30 cellular contexts compared by ENCODE assay signal in genomic region chr21:26810266-26810665, GRCh38. TPM values are rescaled to one million over a fixed set of nuclear protein-coding genes. Genes with fewer than 3 reads are reported as not detected.
"Had no signal": no experiment of that assay in that cellular context is flagged by ENCODE, and none has a peak within 500 bp of the region (broad histone marks: within the 10 kb centered on the region; RNA-seq: fewer than 3 reads in every experiment).

No MANE protein-coding gene starts in this region.

- FAIRE-seq: TTC549 had no signal

- H3K36me3 ChIP-seq: ascending aorta, cardiac muscle cell had no signal

- H3K27ac Mint-ChIP-seq: activated CD4-positive, alpha-beta T cell treated with anti-CD3 and anti-CD28 coated beads for 36 hours; activated CD4-positive, alpha-beta T cell treated with anti-CD3 and anti-CD28 coated beads, Interleukin-2, amount 10 ng/mL, durations not matched to agents 7 days and 5 days; activated CD8-positive, alpha-beta T cell treated with anti-CD3 and anti-CD28 coated beads, Interleukin-2, amount 10 ng/mL, durations not matched to agents 7 days and 5 days; activated naive CD4-positive, alpha-beta T cell treated with anti-CD3 and anti-CD28 coated beads, Interleukin-2, amount 50 U/mL, for 24 hours; activated naive CD8-positive, alpha-beta T cell treated with anti-CD3 and anti-CD28 coated beads, Interleukin-2, amount 10 ng/mL, durations not matched to agents 7 days and 5 days; activated T-cell treated with anti-CD3 and anti-CD28 coated beads, Interleukin-2, amount 50 U/mL, for 24 hours; activated T-helper 2 cell treated with anti-CD3 and anti-CD28 coated beads, Interferon-gamma antibody, Interleukin-2, Interleukin-4, amounts not matched to agents 10 μg/mL and 5 μg/mL and 100 μg/mL, durations not matched to agents 14 hours and 24 hours and 36 hours; T-helper 1 cell treated with Interleukin-12 subunit alpha and Interleukin-12 subunit beta and Interleukin-4 antibody, amounts not matched to agents 30 μg/mL and 1 μg/mL, for 36 hours; T-helper 2 cell treated with Interferon-gamma antibody and Interleukin-4, amounts not matched to agents 5 μg/mL and 100 μg/mL, for 36 hours; WTC11 had no signal

- H3K27ac ChIP-seq: ascending aorta, cardiac muscle cell had no signal

- H3K4me3 Mint-ChIP-seq: activated CD4-positive, alpha-beta T cell treated with anti-CD3 and anti-CD28 coated beads for 36 hours; activated CD4-positive, alpha-beta T cell treated with anti-CD3 and anti-CD28 coated beads, Interleukin-2, amount 10 ng/mL, durations not matched to agents 7 days and 5 days; activated CD8-positive, alpha-beta T cell treated with anti-CD3 and anti-CD28 coated beads, Interleukin-2, amount 10 ng/mL, durations not matched to agents 7 days and 5 days; activated naive CD4-positive, alpha-beta T cell treated with anti-CD3 and anti-CD28 coated beads, Interleukin-2, amount 50 U/mL, for 24 hours; activated naive CD8-positive, alpha-beta T cell treated with anti-CD3 and anti-CD28 coated beads, Interleukin-2, amount 10 ng/mL, durations not matched to agents 7 days and 5 days; activated T-cell treated with anti-CD3 and anti-CD28 coated beads, Interleukin-2, amount 50 U/mL, for 24 hours; T-helper 1 cell treated with Interleukin-12 subunit alpha and Interleukin-12 subunit beta and Interleukin-4 antibody, amounts not matched to agents 30 μg/mL and 1 μg/mL, for 36 hours; T-helper 2 cell treated with Interferon-gamma antibody and Interleukin-4, amounts not matched to agents 5 μg/mL and 100 μg/mL, for 36 hours; WTC11 had no signal

- DNase-seq: activated CD4-positive, alpha-beta T cell treated with anti-CD3 and anti-CD28 coated beads for 36 hours; activated CD4-positive, alpha-beta T cell treated with anti-CD3 and anti-CD28 coated beads, Interleukin-2, amount 10 ng/mL, durations not matched to agents 7 days and 5 days; activated CD4-positive, alpha-beta T cell treated with anti-CD3 and anti-CD28 coated beads, Interleukin-2, amount 50 U/mL, for 48 hours; activated CD8-positive, alpha-beta T cell treated with anti-CD3 and anti-CD28 coated beads, Interleukin-2, amount 10 ng/mL, durations not matched to agents 7 days and 5 days; activated gamma-delta T cell; activated naive CD4-positive, alpha-beta T cell treated with Interleukin-2 at 50 U/mL for 16 hours; activated naive CD8-positive, alpha-beta T cell treated with anti-CD3 and anti-CD28 coated beads, Interleukin-2, amount 10 ng/mL, durations not matched to agents 7 days and 5 days; activated T-cell treated with anti-CD3 and anti-CD28 coated beads, Interleukin-2, amount 50 U/mL, for 24 hours; Karpas-422; KBM-7; NCI-H1048; NCI-H1436 treated with DMSO at 0.1 percent for 48 hours; NCI-H1694 treated with DMSO at 0.1 percent for 48 hours; NCI-H2029; NCI-H510A; NCI-H526; NCI-H748 treated with DMSO at 0.1 percent for 48 hours; NK-92 treated with Interleukin-12 subunit alpha and Interleukin-12 subunit beta, amount 100 ng/mL, for 24 hours; OCI-M1; Right ventricle myocardium superior; SK-N-SH had no signal

- H3K36me3 Mint-ChIP-seq: activated naive CD4-positive, alpha-beta T cell treated with anti-CD3 and anti-CD28 coated beads, Interleukin-2, amount 50 U/mL, for 24 hours; activated naive CD8-positive, alpha-beta T cell treated with anti-CD3 and anti-CD28 coated beads, Interleukin-2, amount 10 ng/mL, durations not matched to agents 7 days and 5 days; WTC11 had no signal

- H3K27me3 Mint-ChIP-seq: activated CD4-positive, alpha-beta T cell treated with anti-CD3 and anti-CD28 coated beads, Interleukin-2, amount 10 ng/mL, durations not matched to agents 7 days and 5 days had no signal

- H3K9me3 Mint-ChIP-seq: activated CD4-positive, alpha-beta T cell treated with anti-CD3 and anti-CD28 coated beads, Interleukin-2, amount 10 ng/mL, durations not matched to agents 7 days and 5 days; activated naive CD8-positive, alpha-beta T cell treated with anti-CD3 and anti-CD28 coated beads, Interleukin-2, amount 10 ng/mL, durations not matched to agents 7 days and 5 days; activated T-cell treated with anti-CD3 and anti-CD28 coated beads, Interleukin-2, amount 50 U/mL, for 24 hours; activated T-helper 2 cell treated with anti-CD3 and anti-CD28 coated beads, Interferon-gamma antibody, Interleukin-2, Interleukin-4, amounts not matched to agents 10 μg/mL and 5 μg/mL and 100 μg/mL, durations not matched to agents 14 hours and 24 hours and 36 hours; T-helper 1 cell treated with Interleukin-12 subunit alpha and Interleukin-12 subunit beta and Interleukin-4 antibody, amounts not matched to agents 30 μg/mL and 1 μg/mL, for 36 hours; T-helper 2 cell treated with Interferon-gamma antibody and Interleukin-4, amounts not matched to agents 5 μg/mL and 100 μg/mL, for 36 hours; WTC11 had no signal

- H3K4me1 Mint-ChIP-seq: activated naive CD4-positive, alpha-beta T cell treated with anti-CD3 and anti-CD28 coated beads, Interleukin-2, amount 50 U/mL, for 24 hours; activated naive CD8-positive, alpha-beta T cell treated with anti-CD3 and anti-CD28 coated beads, Interleukin-2, amount 10 ng/mL, durations not matched to agents 7 days and 5 days; WTC11 had no signal

- H3K4me2 ChIP-seq: SK-N-SH had no signal

- H3K27me3 ChIP-seq: ascending aorta, cardiac muscle cell had no signal

- H3K4me3 ChIP-seq: ascending aorta, cardiac muscle cell had no signal

- H3K9ac ChIP-seq: SK-N-SH had no signal

- H3K9me3 ChIP-seq: ascending aorta, SK-N-SH had no signal

- H3K4me1 ChIP-seq: ascending aorta had no signal

- ATAC-seq: activated CD4-positive, alpha-beta T cell treated with anti-CD3 and anti-CD28 coated beads for 36 hours; activated CD4-positive, CD25-positive, alpha-beta regulatory T cell treated with anti-CD3 and anti-CD28 coated beads, Interleukin-2, amount 50 U/mL, for 24 hours; activated CD8-positive, alpha-beta T cell treated with anti-CD3 and anti-CD28 coated beads, Interleukin-2, amount 10 ng/mL, durations not matched to agents 7 days and 5 days; WTC11 had no signal

RNA-seq across cellular contexts. Expression of gene ADAMTS1, which starts 34.9 kb away (rescaled TPM):
- total RNA-seq: activated CD4-positive, alpha-beta T cell treated with anti-CD3 and anti-CD28 coated beads for 36 hours had no signal
